Comparison of ENCODE assay signal across 18 cellular contexts in genomic region chr14:59154383-59154782, GRCh38. TPM values are rescaled to one million over a fixed set of nuclear protein-coding genes. Genes with fewer than 3 reads are reported as not detected.
DNase-seq lines count a peak whose midpoint lies in the region; ATAC-seq and TF ChIP-seq lines count a peak whose summit lies in the region.
"Had no signal": no experiment of that assay in that cellular context is flagged by ENCODE, and none has a peak within 500 bp of the region (broad histone marks: within the 10 kb centered on the region; RNA-seq: fewer than 3 reads in every experiment).

No MANE protein-coding gene starts in this region.

- no peak for TF ChIP-seq POLR2A in stomach (IDR thresholded peaks at IDR 0.05)

- ATAC-seq in naive thymus-derived CD8-positive, alpha-beta T cell = peak in 1 of 2 donors; percentile 33

- DNase-seq in activated CD4-positive, alpha-beta T cell treated with anti-CD3 and anti-CD28 coated beads, Interleukin-2, amount 10 ng/mL, durations not matched to agents 7 days and 5 days = peak; percentile 19
- DNase-seq in activated CD4-positive, alpha-beta T cell treated with anti-CD3 and anti-CD28 coated beads for 4 hours = no peak
- DNase-seq in SW480 (ENCODE audit: low spot score) (peak; percentile 8), dermis microvascular lymphatic vessel endothelial cell (ENCODE audit: low read depth in 2 of 2) (peak; percentile 17 to 19), NCI-H446 (lab: John Stamatoyannopoulos, UW) (no peak), stomach (no peak), G401 (ENCODE audit: low spot score) (no peak)
- peak in 2 of 10 donors; percentile 2 for DNase-seq in naive thymus-derived CD8-positive, alpha-beta T cell
- DNase-seq: 8988T, DND-41, GF-D8, GOT3, IMR-90, NCI-H1417, NCI-H1930, NCI-H2171, NCI-H510A treated with DMSO at 0.1 percent for 48 hours had no signal

- H3K9me3 Mint-ChIP-seq in activated CD4-positive, alpha-beta T cell treated with anti-CD3 and anti-CD28 coated beads, Interleukin-2, amount 10 ng/mL, durations not matched to agents 7 days and 5 days = peaks cover 4% of the 10 kb centered on the region
- peaks cover 0 to 5% (median 0%) of the 10 kb centered on the region in 9 donors for H3K9me3 Mint-ChIP-seq in naive thymus-derived CD8-positive, alpha-beta T cell

- CTCF ChIA-PET in activated CD4-positive, alpha-beta T cell treated with anti-CD3 and anti-CD28 coated beads, Interleukin-2, amount 10 ng/mL, durations not matched to agents 7 days and 5 days (lab: Charles Lee) = interaction anchor here (0.7 kb wide), 1 partner anchor 517 kb away, joined by 3 read pairs; the partner anchor contains the start of gene DACT1

- H3K27ac ChIP-seq in stomach = no peak overlapping the region
- H3K27ac ChIP-seq: BLaER1 treated with 17β-estradiol and CSF1 and Interleukin-3, amounts not matched to agents 10 nM and 100 nM had no signal

- intact Hi-C loops in stomach (cut with DNase I; ENCODE audit: low total_unique reads) = no loop called here

- peak overlapping the region; percentile 65 for H3K27ac Mint-ChIP-seq in activated CD4-positive, alpha-beta T cell treated with anti-CD3 and anti-CD28 coated beads, Interleukin-2, amount 10 ng/mL, durations not matched to agents 7 days and 5 days
- H3K27ac Mint-ChIP-seq in naive thymus-derived CD8-positive, alpha-beta T cell = peak overlapping the region in 6 of 10 donors; percentile 19 to 64 (median 46)

- in situ Hi-C loops in G401 (cut with HindIII; ENCODE audit: low sequenced_read_pairs) = no loop called here

- H3K4me3 Mint-ChIP-seq in activated CD4-positive, alpha-beta T cell treated with anti-CD3 and anti-CD28 coated beads, Interleukin-2, amount 10 ng/mL, durations not matched to agents 7 days and 5 days = no peak overlapping the region
- H3K4me3 Mint-ChIP-seq in naive thymus-derived CD8-positive, alpha-beta T cell = no peak overlapping the region

- no peaks in the 10 kb centered on the region for H3K36me3 Mint-ChIP-seq in activated CD4-positive, alpha-beta T cell treated with anti-CD3 and anti-CD28 coated beads, Interleukin-2, amount 10 ng/mL, durations not matched to agents 7 days and 5 days (ENCODE audit: low read depth)
- H3K36me3 Mint-ChIP-seq in naive thymus-derived CD8-positive, alpha-beta T cell = peaks cover 0 to 5% (median 5%) of the 10 kb centered on the region in 3 donors

- H3K4me1 Mint-ChIP-seq in activated CD4-positive, alpha-beta T cell treated with anti-CD3 and anti-CD28 coated beads, Interleukin-2, amount 10 ng/mL, durations not matched to agents 7 days and 5 days = peaks cover 18% of the 10 kb centered on the region
- H3K4me1 Mint-ChIP-seq in naive thymus-derived CD8-positive, alpha-beta T cell = peaks cover 2 to 19% (median 8%) of the 10 kb centered on the region in 4 donors

- H3K27me3 Mint-ChIP-seq in activated CD4-positive, alpha-beta T cell treated with anti-CD3 and anti-CD28 coated beads, Interleukin-2, amount 10 ng/mL, durations not matched to agents 7 days and 5 days = peaks cover 10% of the 10 kb centered on the region
- peaks cover 0 to 3% (median 0%) of the 10 kb centered on the region in 5 donors for H3K27me3 Mint-ChIP-seq in naive thymus-derived CD8-positive, alpha-beta T cell

- no peak for TF ChIP-seq EP300 in stomach (IDR thresholded peaks at IDR 0.05)

- no peak overlapping the region for H3K4me3 ChIP-seq in stomach
- H3K4me3 ChIP-seq: BLaER1 treated with 17β-estradiol and CSF1 and Interleukin-3, amounts not matched to agents 10 nM and 100 nM had no signal

- no peaks in the 10 kb centered on the region for H3K4me1 ChIP-seq in stomach

- POLR2A ChIA-PET in activated CD4-positive, alpha-beta T cell treated with anti-CD3 and anti-CD28 coated beads, Interleukin-2, amount 10 ng/mL, durations not matched to agents 7 days and 5 days (lab: Charles Lee) = no interaction called here
- POLR2A ChIA-PET in naive thymus-derived CD8-positive, alpha-beta T cell (lab: Charles Lee) = no interaction called here

- H3K9me3 ChIP-seq in stomach = no peaks in the 10 kb centered on the region

- TF ChIP-seq CTCF in stomach (IDR thresholded peaks at IDR 0.05) = no peak

- no peaks in the 10 kb centered on the region for H3K27me3 ChIP-seq in stomach
- H3K27me3 ChIP-seq: BLaER1 treated with 17β-estradiol and CSF1 and Interleukin-3, amounts not matched to agents 10 nM and 100 nM had no signal

- WGBS in stomach, 5 donors = 82 to 90% (median 88%) methylated on average over 2 of the region's 2 CpGs

- no peaks in the 10 kb centered on the region for H3K36me3 ChIP-seq in stomach
- H3K36me3 ChIP-seq: BLaER1 treated with 17β-estradiol and CSF1 and Interleukin-3, amounts not matched to agents 10 nM and 100 nM had no signal

RNA-seq across cellular contexts. Expression of gene DAAM1, which starts 34.1 kb away (rescaled TPM):
- total RNA-seq in activated CD4-positive, alpha-beta T cell treated with anti-CD3 and anti-CD28 coated beads, Interleukin-2, amount 10 ng/mL, durations not matched to agents 7 days and 5 days = 10 to 100 TPM; 18.2 to 20.0 TPM
- total RNA-seq in dermis microvascular lymphatic vessel endothelial cell = 32.1 and 39.2 TPM in 2 replicates
- 10 to 100 TPM; 15.9 to 18.1 TPM for total RNA-seq in naive thymus-derived CD8-positive, alpha-beta T cell
- 1 to 10 TPM; 4.6 to 8.1 (median 4.9) TPM for polyA plus RNA-seq in naive thymus-derived CD8-positive, alpha-beta T cell
- total RNA-seq in stomach = 100 to 1,000 TPM in 2 of 5 donors, 10 to 100 TPM in 3; 21.9 to 204 (median 44.3) TPM
- polyA plus RNA-seq in stomach = 10 to 100 TPM in 1 of 3 donors, 1 to 10 TPM in 2; 5.8 to 12.1 (median 9.6) TPM
- total RNA-seq in G401 (2014; rRNA removed; shearing (Covaris generic)) = 0.27 and 2.3 TPM in 2 replicates

Comparison
In these comparisons a context has a peak if more than half of its experiments do, and no peak if none do; other contexts are left out.
1. DNase-seq: peak in activated CD4-positive, alpha-beta T cell treated with anti-CD3 and anti-CD28 coated beads, Interleukin-2, amount 10 ng/mL, durations not matched to agents 7 days and 5 days (single experiment), SW480 (single experiment) and dermis microvascular lymphatic vessel endothelial cell (2 of 2); none in activated CD4-positive, alpha-beta T cell treated with anti-CD3 and anti-CD28 coated beads for 4 hours (0 of 2), NCI-H446 (0 of 2), stomach (single experiment) and G401 (single experiment).